Comparison of ENCODE assay signal across 16 cellular contexts in genomic region chr7:44707558-44708230, GRCh38. TPM values are rescaled to one million over a fixed set of nuclear protein-coding genes. Genes with fewer than 3 reads are reported as not detected.
DNase-seq lines count a peak whose midpoint lies in the region; ATAC-seq and TF ChIP-seq lines count a peak whose summit lies in the region.
"Had no signal": no experiment of that assay in that cellular context is flagged by ENCODE, and none has a peak within 500 bp of the region (broad histone marks: within the 10 kb centered on the region; RNA-seq: fewer than 3 reads in every experiment).

No MANE protein-coding gene starts in this region.

- no peaks in the 10 kb centered on the region for H3K4me1 Mint-ChIP-seq in chondrocyte (ENCODE audit: low read depth)
- peaks cover 19% of the 10 kb centered on the region for H3K4me1 Mint-ChIP-seq in progenitor cell of endocrine pancreas (ENCODE audit: low read depth)
- peaks cover 6% of the 10 kb centered on the region for H3K4me1 Mint-ChIP-seq in HFFc6 (ENCODE audit: low read depth)

- TF ChIP-seq CTCF in SK-N-SH (IDR thresholded peaks at IDR 0.05) (no peak), GM13976 (IDR thresholded peaks at IDR 0.05; ENCODE audit: borderline replicate concordance, control extremely low read depth, extremely low read depth, insufficient read depth, missing control alignments) (no peak), chondrocyte (IDR thresholded peaks at IDR 0.05) (no peak), progenitor cell of endocrine pancreas (IDR thresholded peaks at IDR 0.05; ENCODE audit: unreplicated experiment) (no peak), adrenal gland (IDR thresholded peaks at IDR 0.05) (no peak), HFFc6 (IDR thresholded peaks at IDR 0.05) (no peak)

- H3K4me2 ChIP-seq in SK-N-SH: no peak overlapping the region
- H3K4me2 ChIP-seq: BLaER1 had no signal

- H4K20me1 ChIP-seq in SK-N-SH (ENCODE audit: insufficient read depth): no peaks in the 10 kb centered on the region
- H4K20me1 ChIP-seq: BLaER1 had no signal

- no peaks in the 10 kb centered on the region for H3K79me2 ChIP-seq in SK-N-SH (ENCODE audit: insufficient read depth)

- in situ Hi-C loops in GM13976 (cut with MboI; ENCODE audit: low sequenced_read_pairs, unreplicated experiment): no loop called here

- H3K36me3 ChIP-seq in SK-N-SH (replicated peaks in 1 of 2; ENCODE audit: control insufficient read depth in 1 of 2, insufficient read depth in 2 of 2, low read length in 1 of 2): peaks cover 19 to 26% of the 10 kb centered on the region in 2 experiments
- H3K36me3 ChIP-seq in adrenal gland (replicated peaks in 1 of 2): peaks cover 0 to 19% of the 10 kb centered on the region in 2 donors

- no peak for TF ChIP-seq POLR2A in adrenal gland (IDR thresholded peaks at IDR 0.05)

- WGBS in SK-N-SH (ENCODE audit: low lambda C conversion rate): 94% methylated on average over 21 of the region's 21 CpGs
- WGBS in adrenal gland, 4 donors: 85 to 96% (median 93%) methylated on average over 9 to 21 of the region's 21 CpGs

- H3K4me1 ChIP-seq in SK-N-SH (ENCODE audit: control insufficient read depth in 1 of 2, insufficient read depth in 2 of 2, low read depth in 1 of 2, low read length in 1 of 2): no peaks in the 10 kb centered on the region; a peak in 1 of 4 replicates
- no peaks in the 10 kb centered on the region for H3K4me1 ChIP-seq in adrenal gland (replicated peaks in 1 of 2)
- H3K4me1 ChIP-seq: BLaER1 had no signal

- H3K9me2 ChIP-seq in SK-N-SH: no peaks in the 10 kb centered on the region

- no peak for ATAC-seq in SK-N-SH treated with all-trans-retinoic acid at 6 μM for 48 hours
- ATAC-seq: GM12878 had no signal

- no peak overlapping the region for H2AFZ ChIP-seq in SK-N-SH (ENCODE audit: low read depth)
- H2AFZ ChIP-seq: GM23248 had no signal

- intact Hi-C loops in adrenal gland (cut with DNase I): no loop called here

- H3K27ac ChIP-seq in SK-N-SH (ENCODE audit: low read depth in 2 of 2, low read length in 1 of 2) (no peak overlapping the region), adrenal gland (no peak overlapping the region)
- H3K27ac ChIP-seq: 22Rv1, BLaER1, GM23248 had no signal

- H3K9ac ChIP-seq in SK-N-SH: no peak overlapping the region
- H3K9ac ChIP-seq: BLaER1, GM23248 had no signal

- DNase-seq in SK-N-SH (peak; percentile 27), GM13976 (ENCODE audit: low spot score) (peak; percentile 32), chondrocyte (ENCODE audit: low spot score) (peak; percentile 90), progenitor cell of endocrine pancreas (ENCODE audit: low spot score, unreplicated experiment) (no peak), adrenal gland (no peak), HFFc6 (no peak)
- DNase-seq in activated T-cell treated with anti-CD3 and anti-CD28 coated beads, Interleukin-2, amount 50 U/mL, for 1 hour: no peak
- DNase-seq: DMS153, GM23248, MV-4-11, NCI-H1436, NCI-H510A treated with DMSO at 0.1 percent for 48 hours had no signal

- no peak for TF ChIP-seq EP300 in SK-N-SH (IDR thresholded peaks at IDR 0.05; ENCODE audit: borderline replicate concordance in 1 of 2, low read depth in 1 of 2, low read length in 1 of 2)

- peaks cover 23% of the 10 kb centered on the region for H3K36me3 Mint-ChIP-seq in chondrocyte (ENCODE audit: low read depth)
- H3K36me3 Mint-ChIP-seq in progenitor cell of endocrine pancreas (ENCODE audit: insufficient read depth): peaks cover 21% of the 10 kb centered on the region
- H3K36me3 Mint-ChIP-seq in HFFc6 (ENCODE audit: low read depth): peaks cover 20% of the 10 kb centered on the region

- TF ChIP-seq RAD21 in SK-N-SH (IDR thresholded peaks at IDR 0.05; ENCODE audit: low read length): no peak

- POLR2A ChIA-PET in SK-N-SH (lab: Yijun Ruan, JAX): no interaction called here

- H3K9me3 ChIP-seq in SK-N-SH (peaks cover 4% of the 10 kb centered on the region; the same call in 1 of the 2 replicates), adrenal gland (replicated peaks in 1 of 3) (no peaks in the 10 kb centered on the region)

- H3K4me3 Mint-ChIP-seq in chondrocyte (ENCODE audit: unreplicated experiment) (no peak overlapping the region), progenitor cell of endocrine pancreas (ENCODE audit: low read depth) (no peak overlapping the region), HFFc6 (no peak overlapping the region)

- CTCF ChIA-PET in SK-N-SH (lab: Yijun Ruan, JAX): interaction anchor here (0.5 kb wide), 1 partner anchor 297 kb away, joined by 3 read pairs; no protein-coding TSS in a partner anchor

- H3K4me3 ChIP-seq in SK-N-SH (ENCODE audit: low read depth in 2 of 2, low read length in 1 of 2) (no peak overlapping the region), adrenal gland (no peak overlapping the region)
- H3K4me3 ChIP-seq: BLaER1, GM12878, GM23248 had no signal

- H3K27ac Mint-ChIP-seq in chondrocyte (ENCODE audit: unreplicated experiment) (no peak overlapping the region), progenitor cell of endocrine pancreas (peak overlapping the region; percentile 37), HFFc6 (no peak overlapping the region)

- no peaks in the 10 kb centered on the region for H3K27me3 ChIP-seq in SK-N-SH (ENCODE audit: insufficient read depth)
- no peaks in the 10 kb centered on the region for H3K27me3 ChIP-seq in adrenal gland
- H3K27me3 ChIP-seq: BLaER1 had no signal

- peaks cover 9% of the 10 kb centered on the region for H3F3A ChIP-seq in SK-N-SH (replicated peaks; ENCODE audit: insufficient read depth)

- no peaks in the 10 kb centered on the region for H3K27me3 Mint-ChIP-seq in chondrocyte (ENCODE audit: low read depth)
- H3K27me3 Mint-ChIP-seq in progenitor cell of endocrine pancreas: no peaks in the 10 kb centered on the region
- H3K27me3 Mint-ChIP-seq in HFFc6 (ENCODE audit: insufficient read depth): peaks cover 4% of the 10 kb centered on the region

- H3K9me3 Mint-ChIP-seq in chondrocyte (ENCODE audit: low read depth) (no peaks in the 10 kb centered on the region), progenitor cell of endocrine pancreas (ENCODE audit: low read depth) (no peaks in the 10 kb centered on the region), HFFc6 (no peaks in the 10 kb centered on the region)

TF ChIP-seq in SK-N-SH, 30 proteins besides CTCF, POLR2A, EP300 and RAD21:
- TF ChIP-seq ELF1 (IDR thresholded peaks at IDR 0.05): no peak
- no peak for TF ChIP-seq MEF2A (IDR thresholded peaks at IDR 0.05; ENCODE audit: borderline replicate concordance, low read depth)

TF ChIP-seq in SK-N-SH treated with all-trans-retinoic acid at 6 μM for 48 hours, 23 proteins besides CTCF, POLR2A, EP300 and RAD21:
- TF ChIP-seq ZFP30 (CRISPR knock-in tag; IDR thresholded peaks at IDR 0.05) (no peak), BACH2 (CRISPR knock-in tag; IDR thresholded peaks at IDR 0.05; ENCODE audit: borderline replicate concordance) (no peak), ZFP3 (CRISPR knock-in tag; IDR thresholded peaks at IDR 0.05) (no peak), ISL1 (CRISPR knock-in tag; IDR thresholded peaks at IDR 0.05) (no peak), CSRNP3 (CRISPR knock-in tag; IDR thresholded peaks at IDR 0.05) (no peak)

RNA-seq across cellular contexts. Expression of gene ZMIZ2, which starts 41.0 kb away (rescaled TPM):
- polyA plus RNA-seq in SK-N-SH (2012; rRNA removed): 17.8 and 18.1 TPM in 2 replicates
- polyA plus RNA-seq in SK-N-SH (2012; cell fraction: cytosol; rRNA removed): 4.0 and 7.0 TPM in 2 replicates
- 116 and 138 TPM in 2 replicates for polyA plus RNA-seq in SK-N-SH (2012; cell fraction: nucleus; rRNA removed)
- 68.5 to 73.5 TPM (median 72.6 TPM) in 3 replicates for total RNA-seq in chondrocyte
- 217 and 222 TPM in 2 replicates for total RNA-seq in progenitor cell of endocrine pancreas
- total RNA-seq in adrenal gland: 100 to 1,000 TPM in 1 of 8 donors, 10 to 100 TPM in 7; 19.2 to 116 (median 53.7) TPM
- polyA plus RNA-seq in adrenal gland: 100 to 1,000 TPM in 1 of 3 donors, 10 to 100 TPM in 2; 33.3 to 280 (median 96.3) TPM
- total RNA-seq in HFFc6 (2021; fragmentation: NEBNext Ultra II Directional; extraction: Animal tissue kit (Norgen Biotek cat#: 25700)): 10 to 100 TPM; 33.2 to 42.4 (median 36.6) TPM

Comparison
In these comparisons a context has a peak if more than half of its experiments do, and no peak if none do; other contexts are left out.
1. DNase-seq: peak in SK-N-SH (single experiment), GM13976 (single experiment) and chondrocyte (single experiment); none in progenitor cell of endocrine pancreas (single experiment), adrenal gland (0 of 7), HFFc6 (single experiment) and activated T-cell treated with anti-CD3 and anti-CD28 coated beads, Interleukin-2, amount 50 U/mL, for 1 hour (single experiment).